In the genomic region with DNA sequence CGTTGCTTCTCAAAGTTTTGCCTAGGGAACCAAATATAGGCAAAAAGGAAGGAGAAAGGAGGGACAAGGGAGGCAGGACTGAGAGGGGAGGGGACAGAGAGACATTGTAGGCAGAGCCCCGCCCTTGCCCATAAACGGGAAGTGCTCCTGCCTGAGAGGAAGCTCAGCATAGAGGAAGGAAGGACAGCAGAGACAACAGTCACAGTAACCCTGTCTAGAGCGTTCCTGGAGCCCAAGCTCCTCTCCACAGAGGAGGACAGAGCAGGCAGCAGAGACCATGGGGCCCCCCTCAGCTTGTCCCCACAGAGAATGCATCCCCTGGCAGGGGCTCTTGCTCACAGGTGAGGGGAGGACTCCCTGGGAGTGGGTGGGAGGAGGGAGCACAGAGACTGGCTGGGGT, we compare ENCODE assay signal across 8 cellular contexts. TPM values are rescaled to one million over a fixed set of nuclear protein-coding genes. Genes with fewer than 3 reads are reported as not detected.
DNase-seq lines count a peak whose midpoint lies in the region; ATAC-seq and TF ChIP-seq lines count a peak whose summit lies in the region.

TSS of gene CEACAM21 (plus strand) at position 169 of the 400 bp plus-strand sequence. CDS start at position 278, 109 bp downstream.

- H3K79me2 ChIP-seq in Karpas-422 (ENCODE audit: low read length), result no peaks in the 10 kb centered on the region
- H3K79me2 ChIP-seq in hepatocyte, result no peaks in the 10 kb centered on the region

- no peaks in the 10 kb centered on the region for H4K20me1 ChIP-seq in Karpas-422 (ENCODE audit: insufficient read depth, low read depth, low read length)
- H4K20me1 ChIP-seq in hepatocyte (ENCODE audit: insufficient read depth, poor library complexity, severe bottlenecking), result no peaks in the 10 kb centered on the region

- CTCF ChIA-PET in activated CD4-positive, alpha-beta memory T cell treated with anti-CD3 and anti-CD28 coated beads, Interleukin-2, amount 10 ng/mL, durations not matched to agents 7 days and 5 days (lab: Charles Lee), result interaction anchor here (0.9 to 2.0 kb wide), 11 partner anchors 14 to 137 kb away, joined by 3 to 12 read pairs (median 4); partner anchors contain the start of gene DMAC2

- H3K27me3 ChIP-seq in Karpas-422 (ENCODE audit: low read length), result no peaks in the 10 kb centered on the region
- H3K27me3 ChIP-seq in left lung, result no peaks in the 10 kb centered on the region
- no peaks in the 10 kb centered on the region for H3K27me3 ChIP-seq in hepatocyte
- no peaks in the 10 kb centered on the region for H3K27me3 ChIP-seq in prostate gland (replicated peaks; ENCODE audit: insufficient read depth)

- no peaks in the 10 kb centered on the region for H3K36me3 ChIP-seq in Karpas-422 (ENCODE audit: insufficient read depth, low read length)
- peaks cover 0 to 15% of the 10 kb centered on the region in 2 donors for H3K36me3 ChIP-seq in left lung
- H3K36me3 ChIP-seq in hepatocyte (replicated peaks; ENCODE audit: insufficient read depth, low read depth), result no peaks in the 10 kb centered on the region
- no peaks in the 10 kb centered on the region for H3K36me3 ChIP-seq in prostate gland

- H3K4me1 Mint-ChIP-seq in activated CD4-positive, alpha-beta memory T cell treated with anti-CD3 and anti-CD28 coated beads, Interleukin-2, amount 10 ng/mL, durations not matched to agents 7 days and 5 days, result peaks cover 30% of the 10 kb centered on the region
- H3K4me1 Mint-ChIP-seq in progenitor cell of endocrine pancreas (ENCODE audit: low read depth), result no peaks in the 10 kb centered on the region

- peak within 1 kb of the TSS; percentile 77 for H3K27ac Mint-ChIP-seq in activated CD4-positive, alpha-beta memory T cell treated with anti-CD3 and anti-CD28 coated beads, Interleukin-2, amount 10 ng/mL, durations not matched to agents 7 days and 5 days
- no peak within 1 kb of the TSS for H3K27ac Mint-ChIP-seq in progenitor cell of endocrine pancreas

- WGBS in hepatocyte (ENCODE audit: low lambda C conversion rate, missing lambda C conversion rate), result 44% methylated on average over 4 of the region's 4 CpGs
- 30% methylated on average over 4 of the region's 4 CpGs for WGBS in prostate gland

- H3K9me3 Mint-ChIP-seq in activated CD4-positive, alpha-beta memory T cell treated with anti-CD3 and anti-CD28 coated beads, Interleukin-2, amount 10 ng/mL, durations not matched to agents 7 days and 5 days, result peaks cover 9% of the 10 kb centered on the region
- H3K9me3 Mint-ChIP-seq in progenitor cell of endocrine pancreas (ENCODE audit: low read depth), result peaks cover 23% of the 10 kb centered on the region

- no peak within 1 kb of the TSS for H3K4me3 ChIP-seq in Karpas-422 (ENCODE audit: low read length)
- peak within 1 kb of the TSS in 1 of 2 donors; percentile 28 for H3K4me3 ChIP-seq in left lung
- no peak within 1 kb of the TSS for H3K4me3 ChIP-seq in hepatocyte
- H3K4me3 ChIP-seq in prostate gland, result no peak within 1 kb of the TSS

- peak within 1 kb of the TSS; percentile 44 for H3K4me2 ChIP-seq in Karpas-422 (ENCODE audit: low read depth, low read length, poor library complexity, severe bottlenecking)
- no peak within 1 kb of the TSS for H3K4me2 ChIP-seq in hepatocyte

- peak within 1 kb of the TSS; percentile 75 for H3K4me3 Mint-ChIP-seq in activated CD4-positive, alpha-beta memory T cell treated with anti-CD3 and anti-CD28 coated beads, Interleukin-2, amount 10 ng/mL, durations not matched to agents 7 days and 5 days
- H3K4me3 Mint-ChIP-seq in progenitor cell of endocrine pancreas (ENCODE audit: low read depth), result no peak within 1 kb of the TSS

- intact Hi-C loops in left lung (cut with DNase I), result no loop called here
- intact Hi-C loops in prostate gland (cut with DNase I), result loop anchor here (10.0 kb wide), 1 partner anchor 131 kb away; the partner anchor contains the start of gene ERICH4

- peak within 1 kb of the TSS; percentile 45; the same call in 1 of the 2 replicates for H2AFZ ChIP-seq in Karpas-422 (ENCODE audit: low read length)
- H2AFZ ChIP-seq in hepatocyte, result no peak within 1 kb of the TSS

- TF ChIP-seq CTCF in left lung (IDR thresholded peaks at IDR 0.05) (no peak), hepatocyte (IDR thresholded peaks at IDR 0.05; ENCODE audit: poor library complexity) (no peak), prostate gland (IDR thresholded peaks at IDR 0.05) (no peak), progenitor cell of endocrine pancreas (IDR thresholded peaks at IDR 0.05; ENCODE audit: unreplicated experiment) (no peak)

- H3K36me3 Mint-ChIP-seq in activated CD4-positive, alpha-beta memory T cell treated with anti-CD3 and anti-CD28 coated beads, Interleukin-2, amount 10 ng/mL, durations not matched to agents 7 days and 5 days (ENCODE audit: low read depth), result peaks cover 62% of the 10 kb centered on the region
- H3K36me3 Mint-ChIP-seq in progenitor cell of endocrine pancreas (ENCODE audit: insufficient read depth), result no peaks in the 10 kb centered on the region

- H3K27me3 Mint-ChIP-seq in activated CD4-positive, alpha-beta memory T cell treated with anti-CD3 and anti-CD28 coated beads, Interleukin-2, amount 10 ng/mL, durations not matched to agents 7 days and 5 days, result no peaks in the 10 kb centered on the region
- peaks cover 8% of the 10 kb centered on the region for H3K27me3 Mint-ChIP-seq in progenitor cell of endocrine pancreas

- POLR2A ChIA-PET in activated CD4-positive, alpha-beta memory T cell treated with anti-CD3 and anti-CD28 coated beads, Interleukin-2, amount 10 ng/mL, durations not matched to agents 7 days and 5 days (lab: Charles Lee), result interaction anchor here (0.9 to 2.5 kb wide), 8 partner anchors 10 to 137 kb away, joined by 3 to 10 read pairs (median 5); no protein-coding TSS in a partner anchor

- H3K9ac ChIP-seq in Karpas-422 (ENCODE audit: low read length), result peak within 1 kb of the TSS; percentile 45

- ATAC-seq in left lung, result peak; percentile 96

- no peak within 1 kb of the TSS for H3K27ac ChIP-seq in Karpas-422 (ENCODE audit: low read length)
- H3K27ac ChIP-seq in left lung, result peak within 1 kb of the TSS; percentile 44 to 89
- no peak within 1 kb of the TSS for H3K27ac ChIP-seq in hepatocyte
- H3K27ac ChIP-seq in prostate gland, result no peak within 1 kb of the TSS

- no peaks in the 10 kb centered on the region for H3K9me2 ChIP-seq in Karpas-422 (replicated peaks; ENCODE audit: insufficient read depth, low read length)
- no peaks in the 10 kb centered on the region for H3K9me2 ChIP-seq in hepatocyte (replicated peaks; ENCODE audit: insufficient read depth)

- H3K4me1 ChIP-seq in Karpas-422 (ENCODE audit: low read length), result peaks cover 3% of the 10 kb centered on the region
- peaks cover 0 to 35% of the 10 kb centered on the region in 2 donors for H3K4me1 ChIP-seq in left lung
- no peaks in the 10 kb centered on the region for H3K4me1 ChIP-seq in hepatocyte (ENCODE audit: insufficient read depth)
- H3K4me1 ChIP-seq in prostate gland (replicated peaks), result no peaks in the 10 kb centered on the region

- DNase-seq in Karpas-422, result peak; percentile 77
- DNase-seq in activated CD4-positive, alpha-beta memory T cell treated with anti-CD3 and anti-CD28 coated beads, Interleukin-2, amount 10 ng/mL, durations not matched to agents 7 days and 5 days, result peak; percentile 74
- DNase-seq in left lung, result peak; percentile 81 to 88
- DNase-seq in hepatocyte (ENCODE audit: low spot score), result no peak
- DNase-seq in prostate gland (ENCODE audit: low spot score), result no peak
- no peak for DNase-seq in progenitor cell of endocrine pancreas (ENCODE audit: low spot score, unreplicated experiment)
- DNase-seq in kidney tubule cell (ENCODE audit: low spot score), result no peak

- TF ChIP-seq POLR2A in GM15510 (IDR thresholded peaks at IDR 0.05; ENCODE audit: borderline replicate concordance, extremely low read depth, insufficient read length) (peak; percentile 35), prostate gland (IDR thresholded peaks at IDR 0.05) (no peak)

- H3K9me3 ChIP-seq in Karpas-422 (ENCODE audit: low read length) (0 out of 2 replicates have a peak, but pooled peaks cover 3% of the 10 kb centered on the region), left lung (peaks cover 0 to 4% of the 10 kb centered on the region in 2 donors), hepatocyte (ENCODE audit: low read depth) (no peaks in the 10 kb centered on the region), prostate gland (no peaks in the 10 kb centered on the region)

RNA-seq across cellular contexts. Expression of gene CEACAM21, which starts in this region (rescaled TPM):
- not detected in 2 replicates for total RNA-seq in Karpas-422 (2014; rRNA removed; shearing (Covaris generic); ENCODE audit: low replicate concordance)
- total RNA-seq in activated CD4-positive, alpha-beta memory T cell treated with anti-CD3 and anti-CD28 coated beads, Interleukin-2, amount 10 ng/mL, durations not matched to agents 7 days and 5 days, result 10 to 100 TPM; 77.0 to 77.8 TPM
- total RNA-seq in left lung (1 to 10 TPM; 4.8 to 6.3 TPM), hepatocyte (0.33 TPM in 1 of 2 replicates, not detected in the other), prostate gland (1 to 10 TPM in 1 of 2 donors, not detected in 1; 1.5 TPM), progenitor cell of endocrine pancreas (not detected in 2 replicates)
- polyA plus RNA-seq in hepatocyte, result not detected in 2 replicates

Comparison
In these comparisons a context has a peak if more than half of its experiments do, and no peak if none do; other contexts are left out.
1. RNA of gene CEACAM21 (total RNA-seq): 77.0 to 77.8 TPM in activated CD4-positive, alpha-beta memory T cell treated with anti-CD3 and anti-CD28 coated beads, Interleukin-2, amount 10 ng/mL, durations not matched to agents 7 days and 5 days; 4.8 to 6.3 TPM in left lung, 1.5 TPM in prostate gland, 0.33 TPM in hepatocyte, not detected in progenitor cell of endocrine pancreas and not detected in Karpas-422; every median in the first group is over 10 times any median in the second.
2. Peak in DNase-seq, H3K9ac ChIP-seq and H3K4me2 ChIP-seq in Karpas-422; RNA of the gene not detected or under 1 TPM.
3. DNase-seq: peak in activated CD4-positive, alpha-beta memory T cell treated with anti-CD3 and anti-CD28 coated beads, Interleukin-2, amount 10 ng/mL, durations not matched to agents 7 days and 5 days (single experiment) and left lung (2 of 2); none in hepatocyte (single experiment), prostate gland (single experiment), progenitor cell of endocrine pancreas (single experiment) and kidney tubule cell (single experiment).
4. H3K27ac ChIP-seq: peak in left lung (2 of 2); none in Karpas-422 (single experiment), hepatocyte (single experiment) and prostate gland (0 of 2).